ENCODE assay signal across 9 cellular contexts in the genomic region with DNA sequence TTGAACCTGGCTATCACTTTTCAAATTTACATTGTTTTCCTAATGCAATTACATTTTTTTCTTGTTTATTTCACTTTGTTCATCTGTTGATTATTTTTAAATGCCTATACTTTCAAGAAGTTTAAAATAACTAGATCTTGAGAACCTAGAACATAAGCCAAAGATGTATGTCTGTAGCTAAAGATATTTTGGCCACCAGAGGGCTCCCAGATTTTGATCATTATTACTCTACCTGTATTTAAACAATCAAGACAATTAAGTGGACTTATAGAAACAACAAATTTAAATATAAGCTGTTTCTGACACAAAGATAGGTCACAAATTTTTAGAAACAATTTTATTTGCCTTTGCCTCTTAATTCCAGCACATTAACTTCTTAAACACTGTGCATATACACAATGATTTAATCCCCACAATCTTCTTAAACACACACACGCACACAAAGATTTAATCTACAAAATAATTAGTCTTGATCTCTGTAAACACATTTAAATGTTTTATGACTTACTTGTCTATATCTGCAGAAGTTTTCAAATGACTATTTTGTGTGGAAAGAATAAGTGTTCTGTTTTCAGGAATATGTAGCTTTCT.
DNase-seq lines count a peak whose midpoint lies in the region; ATAC-seq and TF ChIP-seq lines count a peak whose summit lies in the region.
"Had no signal": no experiment of that assay in that cellular context is flagged by ENCODE, and none has a peak within 500 bp of the region (broad histone marks: within the 10 kb centered on the region; RNA-seq: fewer than 3 reads in every experiment).

No MANE protein-coding gene starts in this region.

- H3K4me3 Mint-ChIP-seq in activated T-helper 17 cell treated with anti-CD3 and anti-CD28 coated beads, Interleukin-2, amount 50 U/mL, for 72 hours, result no peak overlapping the region
- H3K4me3 Mint-ChIP-seq: activated naive CD4-positive, alpha-beta T cell treated with anti-CD3 and anti-CD28 coated beads, Interleukin-2, amount 50 U/mL, for 24 hours had no signal

- H3K4me1 ChIP-seq in prostate gland (replicated peaks), result no peaks in the 10 kb centered on the region

- 48% methylated on average over 1 of the region's 1 CpG for whole genome bisulfite sequencing in prostate gland

- DNase-seq in DMS79 treated with DMSO at 0.1 percent for 48 hours (lab: John Stamatoyannopoulos, UW), result peak; percentile 51
- no peak for DNase-seq in DMS79 (lab: John Stamatoyannopoulos, UW)
- peak; percentile 74 for DNase-seq in NCI-H69 (lab: John Stamatoyannopoulos, UW)
- DNase-seq in dorsolateral prefrontal cortex, result peak in 2 of 10 donors; percentile 13 to 24
- peak; percentile 37 for DNase-seq in prostate gland (ENCODE audit: low spot score)
- no peak for DNase-seq in activated naive CD4-positive, alpha-beta T cell treated with Interleukin-2 at 50 U/mL for 16 hours
- DNase-seq in COLO829 (ENCODE audit: low spot score), result no peak

- H3K4me3 ChIP-seq in dorsolateral prefrontal cortex (no peak overlapping the region), prostate gland (no peak overlapping the region)

- H3K27ac ChIP-seq in dorsolateral prefrontal cortex (no peak overlapping the region), prostate gland (no peak overlapping the region)

- intact Hi-C loops in dorsolateral prefrontal cortex (cut with DNase I), result loop anchor here in 1 of 2 donors (2.0 kb wide), 1 partner anchor 602 kb away; no protein-coding TSS in a partner anchor
- intact Hi-C loops in prostate gland (cut with DNase I), result loop anchor here (10.0 kb wide), 1 partner anchor 378 kb away; the partner anchor contains the start of gene DSCAM

- ATAC-seq in activated T-helper 17 cell treated with anti-CD3 and anti-CD28 coated beads, Interleukin-2, amount 50 U/mL, for 72 hours (replicated peaks), result no peak

- H3K9me3 Mint-ChIP-seq in activated T-helper 17 cell treated with anti-CD3 and anti-CD28 coated beads, Interleukin-2, amount 50 U/mL, for 72 hours, result peaks cover 4% of the 10 kb centered on the region

- H3K27me3 ChIP-seq in dorsolateral prefrontal cortex, result peaks cover 0 to 6% (median 0%) of the 10 kb centered on the region in 45 donors
- H3K27me3 ChIP-seq in prostate gland (replicated peaks; ENCODE audit: insufficient read depth), result no peaks in the 10 kb centered on the region

- no peaks in the 10 kb centered on the region for H3K9me3 ChIP-seq in prostate gland

- TF ChIP-seq POLR2A in prostate gland (IDR thresholded peaks at IDR 0.05), result no peak

- H3K36me3 ChIP-seq in prostate gland, result no peaks in the 10 kb centered on the region

- H3K36me3 Mint-ChIP-seq in activated T-helper 17 cell treated with anti-CD3 and anti-CD28 coated beads, Interleukin-2, amount 50 U/mL, for 72 hours (ENCODE audit: low read depth), result no peaks in the 10 kb centered on the region
- H3K36me3 Mint-ChIP-seq: activated naive CD4-positive, alpha-beta T cell treated with anti-CD3 and anti-CD28 coated beads, Interleukin-2, amount 50 U/mL, for 24 hours had no signal

- no peaks in the 10 kb centered on the region for H3K4me1 Mint-ChIP-seq in activated T-helper 17 cell treated with anti-CD3 and anti-CD28 coated beads, Interleukin-2, amount 50 U/mL, for 72 hours
- H3K4me1 Mint-ChIP-seq: activated naive CD4-positive, alpha-beta T cell treated with anti-CD3 and anti-CD28 coated beads, Interleukin-2, amount 50 U/mL, for 24 hours had no signal

- TF ChIP-seq CTCF in dorsolateral prefrontal cortex (IDR thresholded peaks at IDR 0.05 in 54 of 56, conservative IDR thresholded peaks at IDR 0.05 in 2 of 56; ENCODE audit: low read depth in 1 of 56, partially characterized antibody in 56 of 56) (peak; percentile 37 to 74 (median 59)), prostate gland (IDR thresholded peaks at IDR 0.05) (peak in 3 of 4 experiments; percentile 58 to 64 (median 58))

- H3K27ac Mint-ChIP-seq in activated T-helper 17 cell treated with anti-CD3 and anti-CD28 coated beads, Interleukin-2, amount 50 U/mL, for 72 hours, result no peak overlapping the region
- H3K27ac Mint-ChIP-seq: activated naive CD4-positive, alpha-beta T cell treated with anti-CD3 and anti-CD28 coated beads, Interleukin-2, amount 50 U/mL, for 24 hours had no signal

- H3K27me3 Mint-ChIP-seq in activated T-helper 17 cell treated with anti-CD3 and anti-CD28 coated beads, Interleukin-2, amount 50 U/mL, for 72 hours, result no peaks in the 10 kb centered on the region
- H3K27me3 Mint-ChIP-seq: activated naive CD4-positive, alpha-beta T cell treated with anti-CD3 and anti-CD28 coated beads, Interleukin-2, amount 50 U/mL, for 24 hours had no signal

Comparison
In these comparisons a context has a peak if more than half of its experiments do, and no peak if none do; other contexts are left out.
1. DNase-seq: peak in DMS79 treated with DMSO at 0.1 percent for 48 hours (single experiment), NCI-H69 (single experiment) and prostate gland (single experiment); none in DMS79 (single experiment), activated naive CD4-positive, alpha-beta T cell treated with Interleukin-2 at 50 U/mL for 16 hours (single experiment) and COLO829 (single experiment).